1 cellular context compared by ENCODE assay signal in genomic region chr3:56682458-56683121, GRCh38.
TF ChIP-seq lines count a peak whose summit lies in the region.

No MANE protein-coding gene starts in this region.

TF ChIP-seq in HEK293, 187 proteins besides CTCF, POLR2A, EP300 and RAD21 (continued from another document):
- TF ChIP-seq PRDM4 (tag by site-specific recombination; IDR thresholded peaks at IDR 0.05): no peak
- no peak for TF ChIP-seq ZNF654 (tag by site-specific recombination; IDR thresholded peaks at IDR 0.05; ENCODE audit: low read depth)
- no peak for TF ChIP-seq ZNF785 (tag by site-specific recombination; IDR thresholded peaks at IDR 0.05)
- TF ChIP-seq ZNF600 (tag by site-specific recombination; IDR thresholded peaks at IDR 0.05): no peak
- TF ChIP-seq ZNF146 (tag by site-specific recombination; IDR thresholded peaks at IDR 0.05): no peak
- TF ChIP-seq AEBP2 (tag by site-specific recombination; IDR thresholded peaks at IDR 0.05; ENCODE audit: borderline replicate concordance): no peak
- TF ChIP-seq ZBTB17 (tag by site-specific recombination; IDR thresholded peaks at IDR 0.05): peak; percentile 28; the same call in 1 of the 2 replicates
- no peak for TF ChIP-seq HOXA7 (CRISPR knock-in tag; IDR thresholded peaks at IDR 0.05; ENCODE audit: borderline replicate concordance)
- TF ChIP-seq ZFP3 (tag by site-specific recombination; IDR thresholded peaks at IDR 0.05; ENCODE audit: low read depth): no peak
- TF ChIP-seq ZNF792 (tag by site-specific recombination; IDR thresholded peaks at IDR 0.05): no peak
- no peak for TF ChIP-seq ZNF521 (tag by site-specific recombination; IDR thresholded peaks at IDR 0.05)
- no peak for TF ChIP-seq ZNF174 (tag by site-specific recombination; IDR thresholded peaks at IDR 0.05)
- no peak for TF ChIP-seq GLI4 (tag by site-specific recombination; IDR thresholded peaks at IDR 0.05)
- no peak for TF ChIP-seq ZBTB6 (tag by site-specific recombination; IDR thresholded peaks at IDR 0.05)
- no peak for TF ChIP-seq ZNF16 (tag by site-specific recombination; IDR thresholded peaks at IDR 0.05; ENCODE audit: low read depth)
- TF ChIP-seq ZSCAN23 (tag by site-specific recombination; IDR thresholded peaks at IDR 0.05): no peak
- peak; percentile 75 for TF ChIP-seq ZNF76 (tag by site-specific recombination; IDR thresholded peaks at IDR 0.05; ENCODE audit: borderline replicate concordance, low read depth)
- TF ChIP-seq ZFHX2 (tag by site-specific recombination; conservative IDR thresholded peaks at IDR 0.05): peak; percentile 39; the same call in 1 of the 2 replicates
- TF ChIP-seq ZBTB49 (tag by site-specific recombination; IDR thresholded peaks at IDR 0.05; ENCODE audit: low read depth): no peak
- no peak for TF ChIP-seq ZBTB7A (tag by site-specific recombination; IDR thresholded peaks at IDR 0.05; ENCODE audit: low read depth)
- no peak for TF ChIP-seq ZNF585B (tag by site-specific recombination; IDR thresholded peaks at IDR 0.05)
- no peak for TF ChIP-seq ZNF544 (tag by site-specific recombination; IDR thresholded peaks at IDR 0.05)
- TF ChIP-seq PRDM1 (tag by site-specific recombination; IDR thresholded peaks at IDR 0.05): no peak
- TF ChIP-seq ZNF629 (tag by site-specific recombination; IDR thresholded peaks at IDR 0.05): no peak
- no peak for TF ChIP-seq ZNF324 (tag by site-specific recombination; IDR thresholded peaks at IDR 0.05)
- no peak for TF ChIP-seq ZNF157 (tag by site-specific recombination; IDR thresholded peaks at IDR 0.05)
